9 cellular contexts compared by ENCODE assay signal in the genomic region with DNA sequence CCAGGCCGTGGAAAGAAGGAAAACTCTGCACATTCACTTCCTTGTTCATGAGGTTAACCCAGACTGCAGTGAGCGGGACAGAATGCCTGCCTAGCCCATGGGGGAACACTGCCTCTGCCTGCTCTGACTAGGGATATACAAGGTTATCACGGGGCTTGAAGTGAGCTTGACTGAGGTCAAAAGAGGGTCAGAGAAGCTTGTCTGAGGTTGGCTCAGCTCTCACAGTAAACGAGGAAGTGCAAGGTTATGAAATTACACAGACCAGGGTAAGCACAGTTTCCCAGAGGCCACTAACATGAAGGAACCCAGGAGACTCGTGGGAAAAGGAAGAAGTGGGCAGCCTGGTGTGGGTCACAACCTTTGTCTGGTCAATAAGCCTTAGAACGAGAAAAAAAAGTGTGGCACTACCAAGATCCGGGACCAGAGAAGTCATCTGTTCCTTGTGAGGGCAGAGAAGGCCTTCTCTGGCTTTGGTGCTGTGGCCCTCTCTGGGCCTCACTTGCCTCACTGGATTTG. TPM values are rescaled to one million over a fixed set of nuclear protein-coding genes. Genes with fewer than 3 reads are reported as not detected.
DNase-seq lines count a peak whose midpoint lies in the region; ATAC-seq and TF ChIP-seq lines count a peak whose summit lies in the region.
"Had no signal": no experiment of that assay in that cellular context is flagged by ENCODE, and none has a peak within 500 bp of the region (broad histone marks: within the 10 kb centered on the region; RNA-seq: fewer than 3 reads in every experiment).

No MANE protein-coding gene starts in this region.

- H3K27ac ChIP-seq in RWPE1, result peak overlapping the region; percentile 62

- intact Hi-C loops in left ventricle myocardium superior (cut with micrococcal nuclease), result no loop called here

- TF ChIP-seq CTCF in GM20000 (IDR thresholded peaks at IDR 0.05; ENCODE audit: extremely low read depth, missing control alignments), result no peak
- no peak for TF ChIP-seq CTCF in RWPE1 (conservative IDR thresholded peaks at IDR 0.05; ENCODE audit: low read depth)

- peak overlapping the region; percentile 33 for H3K27ac Mint-ChIP-seq in stimulated activated effector memory CD8-positive, alpha-beta T cell treated with anti-CD3 and anti-CD28 coated beads, Interleukin-12 subunit alpha, Interleukin-12 subunit beta, amount 100 ng/mL, for 72 hours

- peak; percentile 75 for DNase-seq in GM20000 (ENCODE audit: low spot score)
- no peak for DNase-seq in RWPE1 (ENCODE audit: low spot score)
- peak; percentile 46 for DNase-seq in left ventricle myocardium superior
- no peak for DNase-seq in stimulated activated effector memory CD8-positive, alpha-beta T cell treated with anti-CD3 and anti-CD28 coated beads, Interleukin-12 subunit alpha, Interleukin-12 subunit beta, amount 100 ng/mL, for 72 hours (ENCODE audit: low spot score in 2 of 2)
- DNase-seq in DMS 273 treated with DMSO at 0.1 percent for 48 hours (lab: John Stamatoyannopoulos, UW), result no peak
- DNase-seq in NCI-H146 (lab: John Stamatoyannopoulos, UW), result no peak
- DNase-seq in NCI-H510A (lab: John Stamatoyannopoulos, UW), result no peak

- POLR2A ChIA-PET in RWPE1 (lab: Yijun Ruan, JAX; ENCODE audit: low non-redundant PET), result no interaction called here

- no peaks in the 10 kb centered on the region for H3K9me3 Mint-ChIP-seq in stimulated activated effector memory CD8-positive, alpha-beta T cell treated with anti-CD3 and anti-CD28 coated beads, Interleukin-12 subunit alpha, Interleukin-12 subunit beta, amount 100 ng/mL, for 72 hours

- peaks cover 69% of the 10 kb centered on the region for H3K4me1 Mint-ChIP-seq in stimulated activated effector memory CD8-positive, alpha-beta T cell treated with anti-CD3 and anti-CD28 coated beads, Interleukin-12 subunit alpha, Interleukin-12 subunit beta, amount 100 ng/mL, for 72 hours

- ATAC-seq in left ventricle myocardium superior (peak; percentile 25), HG02981 (IDR thresholded peaks at IDR 0.05; ENCODE audit: unreplicated experiment) (no peak)
- peak; percentile 31 for ATAC-seq in stimulated activated effector memory CD8-positive, alpha-beta T cell treated with anti-CD3 and anti-CD28 coated beads, Interleukin-12 subunit alpha, Interleukin-12 subunit beta, amount 100 ng/mL, for 72 hours

- peaks cover 59% of the 10 kb centered on the region for H3K36me3 Mint-ChIP-seq in stimulated activated effector memory CD8-positive, alpha-beta T cell treated with anti-CD3 and anti-CD28 coated beads, Interleukin-12 subunit alpha, Interleukin-12 subunit beta, amount 100 ng/mL, for 72 hours

- no peak overlapping the region for H3K4me3 Mint-ChIP-seq in stimulated activated effector memory CD8-positive, alpha-beta T cell treated with anti-CD3 and anti-CD28 coated beads, Interleukin-12 subunit alpha, Interleukin-12 subunit beta, amount 100 ng/mL, for 72 hours

- CTCF ChIA-PET in RWPE1 (lab: Yijun Ruan, JAX), result interaction anchor here (0.7 to 1.2 kb wide), 3 partner anchors 28 to 161 kb away, joined by 3 to 6 read pairs (median 3); no protein-coding TSS in a partner anchor

RNA-seq across cellular contexts. Expression of a gene that starts 28.8 kb away (rescaled TPM):
- 19.0 TPM for total RNA-seq in left ventricle myocardium superior

RNA-seq across cellular contexts. Expression of a gene that starts 41.8 kb away (rescaled TPM):
- total RNA-seq in left ventricle myocardium superior, result 14.4 TPM

RNA-seq across cellular contexts. Expression of a gene that starts 53.7 kb away (rescaled TPM):
- total RNA-seq in left ventricle myocardium superior, result 28.9 TPM

RNA-seq across cellular contexts. Expression of a gene that starts 58.5 kb away (rescaled TPM):
- 1.9 TPM for total RNA-seq in left ventricle myocardium superior
- total RNA-seq: glomerular endothelial cell had no signal

Comparison
In these comparisons a context has a peak if more than half of its experiments do, and no peak if none do; other contexts are left out.
1. DNase-seq: peak in GM20000 (single experiment) and left ventricle myocardium superior (single experiment); none in RWPE1 (single experiment), stimulated activated effector memory CD8-positive, alpha-beta T cell treated with anti-CD3 and anti-CD28 coated beads, Interleukin-12 subunit alpha, Interleukin-12 subunit beta, amount 100 ng/mL, for 72 hours (0 of 2), DMS 273 treated with DMSO at 0.1 percent for 48 hours (single experiment), NCI-H146 (single experiment) and NCI-H510A (single experiment).